Comparison of ENCODE assay signal across 1 cellular context in the genomic region with DNA sequence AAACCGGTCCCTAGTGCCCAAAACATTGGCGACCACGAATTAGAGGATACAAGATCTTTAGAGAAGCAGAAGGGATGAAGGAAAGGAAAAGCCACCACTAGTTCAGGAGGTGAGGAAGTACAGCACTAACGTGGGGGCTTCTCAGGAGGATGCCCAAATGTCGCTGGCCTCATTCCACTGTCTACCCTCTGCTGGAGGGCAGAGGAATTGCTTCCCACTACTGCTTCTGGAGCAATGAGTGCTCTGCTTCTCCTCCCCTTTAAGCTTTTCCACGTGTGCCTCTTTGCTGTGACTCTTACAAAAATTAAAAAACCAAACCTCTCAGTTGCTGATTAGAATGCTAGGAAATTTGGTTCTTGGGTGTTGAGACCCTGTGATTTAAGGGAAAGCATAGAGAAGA.
TF ChIP-seq lines count a peak whose summit lies in the region.

No MANE protein-coding gene starts in this region.

TF ChIP-seq in GM23338, 12 proteins besides CTCF, POLR2A, EP300 and RAD21 (continued from another document):
- TF ChIP-seq, protein P1, sequence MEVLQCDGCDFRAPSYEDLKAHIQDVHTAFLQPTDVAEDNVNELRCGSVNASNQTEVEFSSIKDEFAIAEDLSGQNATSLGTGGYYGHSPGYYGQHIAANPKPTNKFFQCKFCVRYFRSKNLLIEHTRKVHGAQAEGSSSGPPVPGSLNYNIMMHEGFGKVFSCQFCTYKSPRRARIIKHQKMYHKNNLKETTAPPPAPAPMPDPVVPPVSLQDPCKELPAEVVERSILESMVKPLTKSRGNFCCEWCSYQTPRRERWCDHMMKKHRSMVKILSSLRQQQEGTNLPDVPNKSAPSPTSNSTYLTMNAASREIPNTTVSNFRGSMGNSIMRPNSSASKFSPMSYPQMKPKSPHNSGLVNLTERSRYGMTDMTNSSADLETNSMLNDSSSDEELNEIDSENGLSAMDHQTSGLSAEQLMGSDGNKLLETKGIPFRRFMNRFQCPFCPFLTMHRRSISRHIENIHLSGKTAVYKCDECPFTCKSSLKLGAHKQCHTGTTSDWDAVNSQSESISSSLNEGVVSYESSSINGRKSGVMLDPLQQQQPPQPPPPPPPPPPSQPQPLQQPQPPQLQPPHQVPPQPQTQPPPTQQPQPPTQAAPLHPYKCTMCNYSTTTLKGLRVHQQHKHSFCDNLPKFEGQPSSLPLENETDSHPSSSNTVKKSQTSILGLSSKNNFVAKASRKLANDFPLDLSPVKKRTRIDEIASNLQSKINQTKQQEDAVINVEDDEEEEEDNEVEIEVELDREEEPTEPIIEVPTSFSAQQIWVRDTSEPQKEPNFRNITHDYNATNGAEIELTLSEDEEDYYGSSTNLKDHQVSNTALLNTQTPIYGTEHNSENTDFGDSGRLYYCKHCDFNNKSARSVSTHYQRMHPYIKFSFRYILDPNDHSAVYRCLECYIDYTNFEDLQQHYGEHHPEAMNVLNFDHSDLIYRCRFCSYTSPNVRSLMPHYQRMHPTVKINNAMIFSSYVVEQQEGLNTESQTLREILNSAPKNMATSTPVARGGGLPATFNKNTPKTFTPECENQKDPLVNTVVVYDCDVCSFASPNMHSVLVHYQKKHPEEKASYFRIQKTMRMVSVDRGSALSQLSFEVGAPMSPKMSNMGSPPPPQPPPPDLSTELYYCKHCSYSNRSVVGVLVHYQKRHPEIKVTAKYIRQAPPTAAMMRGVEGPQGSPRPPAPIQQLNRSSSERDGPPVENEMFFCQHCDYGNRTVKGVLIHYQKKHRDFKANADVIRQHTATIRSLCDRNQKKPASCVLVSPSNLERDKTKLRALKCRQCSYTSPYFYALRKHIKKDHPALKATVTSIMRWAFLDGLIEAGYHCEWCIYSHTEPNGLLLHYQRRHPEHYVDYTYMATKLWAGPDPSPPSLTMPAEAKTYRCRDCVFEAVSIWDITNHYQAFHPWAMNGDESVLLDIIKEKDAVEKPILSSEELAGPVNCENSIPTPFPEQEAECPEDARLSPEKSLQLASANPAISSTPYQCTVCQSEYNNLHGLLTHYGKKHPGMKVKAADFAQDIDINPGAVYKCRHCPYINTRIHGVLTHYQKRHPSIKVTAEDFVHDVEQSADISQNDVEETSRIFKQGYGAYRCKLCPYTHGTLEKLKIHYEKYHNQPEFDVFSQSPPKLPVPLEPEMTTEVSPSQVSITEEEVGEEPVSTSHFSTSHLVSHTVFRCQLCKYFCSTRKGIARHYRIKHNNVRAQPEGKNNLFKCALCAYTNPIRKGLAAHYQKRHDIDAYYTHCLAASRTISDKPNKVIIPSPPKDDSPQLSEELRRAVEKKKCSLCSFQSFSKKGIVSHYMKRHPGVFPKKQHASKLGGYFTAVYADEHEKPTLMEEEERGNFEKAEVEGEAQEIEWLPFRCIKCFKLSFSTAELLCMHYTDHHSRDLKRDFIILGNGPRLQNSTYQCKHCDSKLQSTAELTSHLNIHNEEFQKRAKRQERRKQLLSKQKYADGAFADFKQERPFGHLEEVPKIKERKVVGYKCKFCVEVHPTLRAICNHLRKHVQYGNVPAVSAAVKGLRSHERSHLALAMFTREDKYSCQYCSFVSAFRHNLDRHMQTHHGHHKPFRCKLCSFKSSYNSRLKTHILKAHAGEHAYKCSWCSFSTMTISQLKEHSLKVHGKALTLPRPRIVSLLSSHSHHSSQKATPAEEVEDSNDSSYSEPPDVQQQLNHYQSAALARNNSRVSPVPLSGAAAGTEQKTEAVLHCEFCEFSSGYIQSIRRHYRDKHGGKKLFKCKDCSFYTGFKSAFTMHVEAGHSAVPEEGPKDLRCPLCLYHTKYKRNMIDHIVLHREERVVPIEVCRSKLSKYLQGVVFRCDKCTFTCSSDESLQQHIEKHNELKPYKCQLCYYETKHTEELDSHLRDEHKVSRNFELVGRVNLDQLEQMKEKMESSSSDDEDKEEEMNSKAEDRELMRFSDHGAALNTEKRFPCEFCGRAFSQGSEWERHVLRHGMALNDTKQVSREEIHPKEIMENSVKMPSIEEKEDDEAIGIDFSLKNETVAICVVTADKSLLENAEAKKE (CRISPR knock-in tag; IDR thresholded peaks at IDR 0.05) = no peak
- TF ChIP-seq EZH2phosphoT487 (IDR thresholded peaks at IDR 0.05; ENCODE audit: unreplicated experiment) (no peak), POLR2AphosphoS5 (IDR thresholded peaks at IDR 0.05; ENCODE audit: low read depth) (no peak), ZNF114 (CRISPR knock-in tag; IDR thresholded peaks at IDR 0.05) (no peak), ZNF331 (CRISPR knock-in tag; IDR thresholded peaks at IDR 0.05; ENCODE audit: low read depth) (no peak), CREB1 (CRISPR knock-in tag; IDR thresholded peaks at IDR 0.05; ENCODE audit: low read depth) (no peak)
